Comparison of ENCODE assay signal across 9 cellular contexts in genomic region chr1:156476501-156477298, GRCh38. TPM values are rescaled to one million over a fixed set of nuclear protein-coding genes. Genes with fewer than 3 reads are reported as not detected.
A peak's percentile ranks its signal among the peaks of the same experiment; 100 is the strongest.
DNase-seq lines count a peak whose midpoint lies in the region; ATAC-seq lines count a peak whose summit lies in the region.
"Had no signal": no experiment of that assay in that cellular context is flagged by ENCODE, and none has a peak within 500 bp of the region (broad histone marks: within the 10 kb centered on the region; RNA-seq: fewer than 3 reads in every experiment).

No MANE protein-coding gene starts in this region.

- H3K9me3 ChIP-seq in right cardiac atrium (ENCODE audit: control insufficient read depth, low read length): no peaks in the 10 kb centered on the region

- peak; percentile 75 for DNase-seq in activated CD8-positive, alpha-beta memory T cell treated with anti-CD3 and anti-CD28 coated beads, Interleukin-2, amount 50 U/mL, for 48 hours
- DNase-seq in activated CD8-positive, alpha-beta memory T cell treated with anti-CD3 and anti-CD28 coated beads, Interleukin-2, amount 50 U/mL, for 4 hours: no peak
- no peak for DNase-seq in activated T-helper 2 cell treated with anti-CD3 and anti-CD28 coated beads, Interferon-gamma antibody, Interleukin-2, Interleukin-4, amounts not matched to agents 10 μg/mL and 5 μg/mL and 100 μg/mL, durations not matched to agents 14 hours and 24 hours and 36 hours (ENCODE audit: low spot score)
- DNase-seq in right cardiac atrium (peak; percentile 66 to 81 (median 78)), NCI-H1092 treated with DMSO at 0.1 percent for 48 hours (lab: John Stamatoyannopoulos, UW) (no peak), NCI-H2171 (lab: John Stamatoyannopoulos, UW) (no peak)
- DNase-seq: DND-41 had no signal

- H3K4me1 ChIP-seq in right cardiac atrium (ENCODE audit: control insufficient read depth, insufficient read depth, low read length): peaks cover 19% of the 10 kb centered on the region

- H3K27me3 Mint-ChIP-seq in activated T-helper 2 cell treated with anti-CD3 and anti-CD28 coated beads, Interferon-gamma antibody, Interleukin-2, Interleukin-4, amounts not matched to agents 10 μg/mL and 5 μg/mL and 100 μg/mL, durations not matched to agents 14 hours and 24 hours and 36 hours (ENCODE audit: low read depth): no peaks in the 10 kb centered on the region

- no peak overlapping the region for H3K4me3 ChIP-seq in right cardiac atrium (ENCODE audit: low read length)

- peak; percentile 7 to 27 for ATAC-seq in right cardiac atrium
- ATAC-seq in HG03469 (IDR thresholded peaks at IDR 0.05; ENCODE audit: unreplicated experiment): no peak

- WGBS in right cardiac atrium: 37% methylated on average over 8 of the region's 8 CpGs

- H3K27me3 ChIP-seq in right cardiac atrium (ENCODE audit: control insufficient read depth, insufficient read depth): no peaks in the 10 kb centered on the region

- no peak overlapping the region for H3K4me3 Mint-ChIP-seq in activated T-helper 2 cell treated with anti-CD3 and anti-CD28 coated beads, Interferon-gamma antibody, Interleukin-2, Interleukin-4, amounts not matched to agents 10 μg/mL and 5 μg/mL and 100 μg/mL, durations not matched to agents 14 hours and 24 hours and 36 hours (ENCODE audit: low read depth)

- H3K9me3 Mint-ChIP-seq in activated T-helper 2 cell treated with anti-CD3 and anti-CD28 coated beads, Interferon-gamma antibody, Interleukin-2, Interleukin-4, amounts not matched to agents 10 μg/mL and 5 μg/mL and 100 μg/mL, durations not matched to agents 14 hours and 24 hours and 36 hours: no peaks in the 10 kb centered on the region

- intact Hi-C loops in activated T-helper 2 cell treated with anti-CD3 and anti-CD28 coated beads, Interferon-gamma antibody, Interleukin-2, Interleukin-4, amounts not matched to agents 10 μg/mL and 5 μg/mL and 100 μg/mL, durations not matched to agents 14 hours and 24 hours and 36 hours (cut with micrococcal nuclease): no loop called here
- intact Hi-C loops in right cardiac atrium (cut with DNase I): loop anchor here in 1 of 4 donors (10.0 kb wide), 1 partner anchor 118 kb away; the partner anchor contains the start of gene NAXE

- H3K27ac ChIP-seq in right cardiac atrium (ENCODE audit: low read length) (peak overlapping the region; percentile 76), temporal lobe (ENCODE audit: low read depth, low read length) (peak overlapping the region; percentile 97)

- H3K27ac Mint-ChIP-seq in activated T-helper 2 cell treated with anti-CD3 and anti-CD28 coated beads, Interferon-gamma antibody, Interleukin-2, Interleukin-4, amounts not matched to agents 10 μg/mL and 5 μg/mL and 100 μg/mL, durations not matched to agents 14 hours and 24 hours and 36 hours: peak overlapping the region; percentile 82

- H3K36me3 Mint-ChIP-seq in activated T-helper 2 cell treated with anti-CD3 and anti-CD28 coated beads, Interferon-gamma antibody, Interleukin-2, Interleukin-4, amounts not matched to agents 10 μg/mL and 5 μg/mL and 100 μg/mL, durations not matched to agents 14 hours and 24 hours and 36 hours (ENCODE audit: low read depth): peaks cover 87% of the 10 kb centered on the region

- peaks cover 36% of the 10 kb centered on the region for H3K4me1 Mint-ChIP-seq in activated T-helper 2 cell treated with anti-CD3 and anti-CD28 coated beads, Interferon-gamma antibody, Interleukin-2, Interleukin-4, amounts not matched to agents 10 μg/mL and 5 μg/mL and 100 μg/mL, durations not matched to agents 14 hours and 24 hours and 36 hours (ENCODE audit: low read depth)

RNA-seq across cellular contexts. Expression of gene MEF2D, which starts 23.9 kb away (rescaled TPM):
- total RNA-seq in activated T-helper 2 cell treated with anti-CD3 and anti-CD28 coated beads, Interferon-gamma antibody, Interleukin-2, Interleukin-4, amounts not matched to agents 10 μg/mL and 5 μg/mL and 100 μg/mL, durations not matched to agents 14 hours and 24 hours and 36 hours: 37.9 and 42.1 TPM in 2 replicates
- total RNA-seq in right cardiac atrium (10 to 100 TPM; 81.5 to 99.2 (median 89.6) TPM), temporal lobe (6.9 TPM)
- polyA plus RNA-seq in right cardiac atrium: 53.0 TPM

Comparison
In these comparisons a context has a peak if more than half of its experiments do, and no peak if none do; other contexts are left out.
1. DNase-seq: peak in activated CD8-positive, alpha-beta memory T cell treated with anti-CD3 and anti-CD28 coated beads, Interleukin-2, amount 50 U/mL, for 48 hours (single experiment) and right cardiac atrium (3 of 3); none in activated CD8-positive, alpha-beta memory T cell treated with anti-CD3 and anti-CD28 coated beads, Interleukin-2, amount 50 U/mL, for 4 hours (single experiment), activated T-helper 2 cell treated with anti-CD3 and anti-CD28 coated beads, Interferon-gamma antibody, Interleukin-2, Interleukin-4, amounts not matched to agents 10 μg/mL and 5 μg/mL and 100 μg/mL, durations not matched to agents 14 hours and 24 hours and 36 hours (single experiment), NCI-H1092 treated with DMSO at 0.1 percent for 48 hours (single experiment) and NCI-H2171 (single experiment).